Comparison of ENCODE assay signal across 31 cellular contexts in genomic region chr19:29265436-29265835, GRCh38.
"Had no signal": no experiment of that assay in that cellular context is flagged by ENCODE, and none has a peak within 500 bp of the region (broad histone marks: within the 10 kb centered on the region; RNA-seq: fewer than 3 reads in every experiment).

No MANE protein-coding gene starts in this region.

- H3K36me3 Mint-ChIP-seq: immature natural killer cell; naive B cell; natural killer cell treated with Interleukin-12 subunit alpha and Interleukin-12 subunit beta and Interleukin-15 and Interleukin-18, amount 100 ng/mL, for 72 hours; neural progenitor cell had no signal

- H3K4me3 Mint-ChIP-seq: immature natural killer cell; naive B cell; natural killer cell treated with Interleukin-12 subunit alpha and Interleukin-12 subunit beta and Interleukin-15 and Interleukin-18, amount 100 ng/mL, for 72 hours; neural progenitor cell had no signal

- ATAC-seq: foreskin keratinocyte; gastroesophageal sphincter; left colon; left ventricle myocardium superior; lower lobe of right lung; natural killer cell treated with Interleukin-12 subunit alpha and Interleukin-12 subunit beta and Interleukin-15 and Interleukin-18, amount 100 ng/mL, for 72 hours; pancreas; right lobe of liver had no signal

- H3K4me1 Mint-ChIP-seq: naive B cell had no signal

- H3K4me3 ChIP-seq: cardiac muscle cell, dorsolateral prefrontal cortex, esophagus muscularis mucosa, gastroesophageal sphincter, lower lobe of right lung, neural progenitor cell, pancreas, right lobe of liver, smooth muscle cell, stomach, thoracic aorta, tibial nerve, upper lobe of left lung, vagina had no signal

- H3K9me3 Mint-ChIP-seq: immature natural killer cell; natural killer cell treated with Interleukin-12 subunit alpha and Interleukin-12 subunit beta and Interleukin-15 and Interleukin-18, amount 100 ng/mL, for 72 hours; neural progenitor cell had no signal

- DNase-seq: effector CD8-positive, alpha-beta T cell; foreskin keratinocyte; glutamatergic neuron; hypothalamus; immature natural killer cell; islet precursor cell; kidney glomerular epithelial cell; left colon; left ventricle myocardium superior; lower lobe of right lung; naive B cell; nucleus accumbens; pancreas; right lobe of liver; stimulated activated CD4-positive, alpha-beta T cell treated with anti-CD3 and anti-CD28 coated beads, Interleukin-12 subunit alpha, Interleukin-12 subunit beta, amount 100 ng/mL, for 4 hours; stimulated activated CD4-positive, alpha-beta T cell treated with anti-CD3 and anti-CD28 coated beads, Interleukin-1b, Interleukin-23, amount 100 ng/mL, for 48 hours; stimulated activated CD4-positive, alpha-beta T cell treated with anti-CD3 and anti-CD28 coated beads, Interleukin-4, amount 100 ng/mL, for 1 hour; stimulated activated CD8-positive, alpha-beta memory T cell treated with anti-CD3 and anti-CD28 coated beads, Interleukin-4, amount 100 ng/mL, for 48 hours; stimulated activated naive CD4-positive, alpha-beta T cell; stomach; upper lobe of left lung had no signal

- H3K36me3 ChIP-seq: cardiac muscle cell, esophagus muscularis mucosa, gastroesophageal sphincter, lower lobe of right lung, neural progenitor cell, pancreas, right lobe of liver, stomach, thoracic aorta, tibial nerve, upper lobe of left lung, vagina had no signal

- H3K9ac ChIP-seq: neural progenitor cell had no signal

- H3K27me3 ChIP-seq: cardiac muscle cell, foreskin keratinocyte, neural progenitor cell, pancreas, right lobe of liver, upper lobe of left lung, vagina had no signal

- H3K27ac ChIP-seq: cardiac muscle cell, dorsolateral prefrontal cortex, esophagus muscularis mucosa, foreskin keratinocyte, gastroesophageal sphincter, lower lobe of right lung, neural progenitor cell, pancreas, right lobe of liver, stomach, thoracic aorta, tibial nerve, upper lobe of left lung, vagina had no signal

- H3K4me1 ChIP-seq: esophagus muscularis mucosa, foreskin keratinocyte, gastroesophageal sphincter, lower lobe of right lung, pancreas, right lobe of liver, stomach, tibial nerve, upper lobe of left lung, vagina had no signal

- H3K9me3 ChIP-seq: esophagus muscularis mucosa, gastroesophageal sphincter, lower lobe of right lung, pancreas, right lobe of liver, stomach, thoracic aorta, tibial nerve, upper lobe of left lung, vagina had no signal

- H3K27ac Mint-ChIP-seq: naive B cell, neural progenitor cell had no signal
